ENCODE assay signal across 8 cellular contexts in the genomic region with DNA sequence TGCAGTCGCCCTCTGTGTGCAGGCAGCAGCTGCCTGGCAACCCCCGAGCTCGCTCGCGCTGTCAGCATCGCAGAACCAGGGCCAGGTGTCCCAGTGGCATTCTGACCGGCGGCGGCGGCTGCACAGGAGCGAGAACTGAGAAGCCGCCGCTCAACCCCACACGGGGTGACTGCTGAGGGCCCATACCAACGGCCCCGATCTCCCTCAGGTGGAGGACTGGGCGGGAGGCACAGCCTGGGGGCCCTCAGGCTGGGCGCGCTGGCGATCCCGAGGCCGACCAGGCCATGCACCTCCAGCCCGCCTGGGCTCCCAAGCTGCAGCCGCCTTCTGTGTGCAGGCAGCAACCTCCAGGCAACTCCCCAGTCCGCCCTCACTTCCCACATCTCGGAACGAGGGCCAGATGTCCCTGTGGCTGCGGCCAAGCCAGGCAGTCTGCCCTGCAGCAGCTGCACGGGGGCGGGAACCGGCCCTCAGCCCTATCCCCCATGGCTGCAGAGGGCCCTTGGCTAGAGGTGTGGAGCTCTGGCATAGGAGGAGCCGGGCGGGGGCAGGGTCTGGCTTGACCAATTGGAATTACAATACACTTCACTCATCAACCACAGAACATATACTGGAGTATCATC.
DNase-seq lines count a peak whose midpoint lies in the region; ATAC-seq and TF ChIP-seq lines count a peak whose summit lies in the region.
"Not testable (repeated sequence)": the region's sequence is repeated elsewhere in the genome, so short reads cannot be mapped to it uniquely, and the experiment has no call there.

No MANE protein-coding gene starts in this region.

- H3K36me3 ChIP-seq in PC-3 (ENCODE audit: low read depth, low read length): not testable (repeated sequence)

- not testable (repeated sequence) for H2AFZ ChIP-seq in PC-3 (ENCODE audit: low read length)

- not testable (repeated sequence) for H3F3A ChIP-seq in PC-3 (ENCODE audit: low read length, unreplicated experiment)

- not testable (repeated sequence) for H3K36me3 Mint-ChIP-seq in activated naive CD4-positive, alpha-beta T cell treated with anti-CD3 and anti-CD28 coated beads, Interleukin-2, amount 50 U/mL, for 72 hours; naive thymus-derived CD8-positive, alpha-beta T cell

- not testable (repeated sequence) for H3K4me1 Mint-ChIP-seq in naive thymus-derived CD8-positive, alpha-beta T cell

- not testable (repeated sequence) for H3K4me2 ChIP-seq in PC-3 (ENCODE audit: low read length)

- not testable (repeated sequence) for H3K79me2 ChIP-seq in PC-3 (ENCODE audit: low read length)

- ATAC-seq in GM19035 (IDR thresholded peaks at IDR 0.05; ENCODE audit: unreplicated experiment) (peak; percentile 43), GM21528 (IDR thresholded peaks at IDR 0.05; ENCODE audit: low FRiP score, unreplicated experiment) (peak; percentile 20), HG02678 (IDR thresholded peaks at IDR 0.05; ENCODE audit: unreplicated experiment) (peak; percentile 51), HG03139 (IDR thresholded peaks at IDR 0.05; ENCODE audit: unreplicated experiment) (peak; percentile 39), PC-3 (peak; percentile 20; the same call in 1 of the 2 replicates)
- peak; percentile 20 to 54 for ATAC-seq in activated naive CD4-positive, alpha-beta T cell treated with anti-CD3 and anti-CD28 coated beads, Interleukin-2, amount 50 U/mL, for 72 hours
- ATAC-seq in naive thymus-derived CD8-positive, alpha-beta T cell: peak; percentile 25 to 33

- DNase-seq in GM13976 (ENCODE audit: low spot score): peak; percentile 6
- DNase-seq in PC-3; activated naive CD4-positive, alpha-beta T cell treated with anti-CD3 and anti-CD28 coated beads, Interleukin-2, amount 50 U/mL, for 72 hours (ENCODE audit: low spot score in 2 of 2); naive thymus-derived CD8-positive, alpha-beta T cell: not testable (repeated sequence)

- H3K27ac Mint-ChIP-seq in activated naive CD4-positive, alpha-beta T cell treated with anti-CD3 and anti-CD28 coated beads, Interleukin-2, amount 50 U/mL, for 72 hours; naive thymus-derived CD8-positive, alpha-beta T cell: not testable (repeated sequence)

- POLR2A ChIA-PET in PC-3 (lab: Charles Lee; ENCODE audit: unreplicated experiment); naive thymus-derived CD8-positive, alpha-beta T cell (lab: Charles Lee): not testable (repeated sequence)

- H3K27me3 ChIP-seq in PC-3 (ENCODE audit: low read length): not testable (repeated sequence)

- not testable (repeated sequence) for H4K20me1 ChIP-seq in PC-3 (ENCODE audit: low read length)

- not testable (repeated sequence) for H3K9me3 ChIP-seq in PC-3 (ENCODE audit: low read length)

- intact Hi-C loops in PC-3 (cut with micrococcal nuclease): not testable (repeated sequence)

- not testable (repeated sequence) for BruUV-seq in PC-3 (replicated peaks; lab: Mats Ljungman, UMichigan)

- in situ Hi-C loops in GM13976 (cut with MboI; ENCODE audit: low sequenced_read_pairs, unreplicated experiment): not testable (repeated sequence)

- not testable (repeated sequence) for H3K4me3 ChIP-seq in PC-3 (ENCODE audit: low read length)

- not testable (repeated sequence) for H3K27ac ChIP-seq in PC-3 (ENCODE audit: low read length)

- CTCF ChIA-PET in PC-3 (lab: Charles Lee): not testable (repeated sequence)

- H3K4me1 ChIP-seq in PC-3 (ENCODE audit: insufficient read depth, low read length): not testable (repeated sequence)

- H3K9me3 Mint-ChIP-seq in activated naive CD4-positive, alpha-beta T cell treated with anti-CD3 and anti-CD28 coated beads, Interleukin-2, amount 50 U/mL, for 72 hours: not testable (repeated sequence)
- peaks cover 0 to 10% (median 4%) of the 10 kb centered on the region in 9 donors for H3K9me3 Mint-ChIP-seq in naive thymus-derived CD8-positive, alpha-beta T cell

- not testable (repeated sequence) for H3K9ac ChIP-seq in PC-3 (ENCODE audit: low read length)

- H3K27me3 Mint-ChIP-seq in naive thymus-derived CD8-positive, alpha-beta T cell: not testable (repeated sequence)

- TF ChIP-seq CTCF in GM13976 (IDR thresholded peaks at IDR 0.05; ENCODE audit: borderline replicate concordance, control extremely low read depth, extremely low read depth, insufficient read depth, missing control alignments); PC-3 (conservative IDR thresholded peaks at IDR 0.05; ENCODE audit: low read depth, low read length): not testable (repeated sequence)

- not testable (repeated sequence) for H3K4me3 Mint-ChIP-seq in naive thymus-derived CD8-positive, alpha-beta T cell

- not testable (repeated sequence) for H3K9me2 ChIP-seq in PC-3 (replicated peaks; ENCODE audit: low read length)
